In genomic region chr12:70853326-70853725, GRCh38 we compare ENCODE assay signal across 14 cellular contexts.
DNase-seq lines count a peak whose midpoint lies in the region; ATAC-seq and TF ChIP-seq lines count a peak whose summit lies in the region.
"Had no signal": no experiment of that assay in that cellular context is flagged by ENCODE, and none has a peak within 500 bp of the region (broad histone marks: within the 10 kb centered on the region; RNA-seq: fewer than 3 reads in every experiment).

No MANE protein-coding gene starts in this region.

- H3K4me3 Mint-ChIP-seq in activated T-helper 1 cell treated with anti-CD3 and anti-CD28 coated beads, Interleukin-12 subunit alpha, Interleukin-12 subunit beta, Interleukin-2, Interleukin-4 antibody, amounts not matched to agents 30 ng/mL and 10 ng/mL and 1 ng/mL, durations not matched to agents 14 hours and 24 hours and 36 hours: no peak overlapping the region
- H3K4me3 Mint-ChIP-seq: B cell had no signal

- no peaks in the 10 kb centered on the region for H3K9me3 Mint-ChIP-seq in activated T-helper 1 cell treated with anti-CD3 and anti-CD28 coated beads, Interleukin-12 subunit alpha, Interleukin-12 subunit beta, Interleukin-2, Interleukin-4 antibody, amounts not matched to agents 30 ng/mL and 10 ng/mL and 1 ng/mL, durations not matched to agents 14 hours and 24 hours and 36 hours

- intact Hi-C loops in activated T-helper 1 cell treated with anti-CD3 and anti-CD28 coated beads, Interleukin-12 subunit alpha, Interleukin-12 subunit beta, Interleukin-2, Interleukin-4 antibody, amounts not matched to agents 30 ng/mL and 10 ng/mL and 1 ng/mL, durations not matched to agents 14 hours and 24 hours and 36 hours (cut with micrococcal nuclease): no loop called here

- no peak overlapping the region for H3K4me3 ChIP-seq in fibroblast of mammary gland (ENCODE audit: control insufficient read depth, low read depth, low read length)
- H3K4me3 ChIP-seq: esophagus muscularis mucosa had no signal

- no peaks in the 10 kb centered on the region for H3K4me1 Mint-ChIP-seq in activated T-helper 1 cell treated with anti-CD3 and anti-CD28 coated beads, Interleukin-12 subunit alpha, Interleukin-12 subunit beta, Interleukin-2, Interleukin-4 antibody, amounts not matched to agents 30 ng/mL and 10 ng/mL and 1 ng/mL, durations not matched to agents 14 hours and 24 hours and 36 hours (ENCODE audit: low read depth)
- H3K4me1 Mint-ChIP-seq: B cell had no signal

- TF ChIP-seq CTCF in fibroblast of mammary gland (conservative IDR thresholded peaks at IDR 0.05; ENCODE audit: control insufficient read depth, insufficient read depth, low read depth, low read length): no peak

- DNase-seq in AG20443 (ENCODE audit: low spot score): peak; percentile 62
- DNase-seq in NOMO-1 (lab: John Stamatoyannopoulos, UW; ENCODE audit: unreplicated experiment in 2 of 2): peak; percentile 12 to 16
- peak; percentile 98 for DNase-seq in fibroblast of mammary gland (ENCODE audit: low read depth)
- DNase-seq in mucosa of gallbladder (ENCODE audit: low spot score): peak; percentile 54
- no peak for DNase-seq in 8988T
- DNase-seq in activated T-helper 1 cell treated with anti-CD3 and anti-CD28 coated beads, Interleukin-12 subunit alpha, Interleukin-12 subunit beta, Interleukin-2, Interleukin-4 antibody, amounts not matched to agents 30 ng/mL and 10 ng/mL and 1 ng/mL, durations not matched to agents 14 hours and 24 hours and 36 hours (ENCODE audit: low spot score): no peak
- DNase-seq: activated CD4-positive, alpha-beta T cell treated with anti-CD3 and anti-CD28 coated beads, Interleukin-2, amount 50 U/mL, for 48 hours; activated gamma-delta T cell; DMS79 treated with DMSO at 0.1 percent for 48 hours; Kasumi-1 had no signal

- H3K27ac Mint-ChIP-seq in activated T-helper 1 cell treated with anti-CD3 and anti-CD28 coated beads, Interleukin-12 subunit alpha, Interleukin-12 subunit beta, Interleukin-2, Interleukin-4 antibody, amounts not matched to agents 30 ng/mL and 10 ng/mL and 1 ng/mL, durations not matched to agents 14 hours and 24 hours and 36 hours: no peak overlapping the region
- H3K27ac Mint-ChIP-seq: B cell had no signal

- ATAC-seq in HG03571 (IDR thresholded peaks at IDR 0.05; ENCODE audit: unreplicated experiment) (no peak), GM19463 (IDR thresholded peaks at IDR 0.05; ENCODE audit: unreplicated experiment) (no peak)

- peaks cover 2% of the 10 kb centered on the region for H3K27me3 Mint-ChIP-seq in activated T-helper 1 cell treated with anti-CD3 and anti-CD28 coated beads, Interleukin-12 subunit alpha, Interleukin-12 subunit beta, Interleukin-2, Interleukin-4 antibody, amounts not matched to agents 30 ng/mL and 10 ng/mL and 1 ng/mL, durations not matched to agents 14 hours and 24 hours and 36 hours (ENCODE audit: insufficient read depth)
- H3K27me3 Mint-ChIP-seq: B cell had no signal

- no peaks in the 10 kb centered on the region for H3K36me3 Mint-ChIP-seq in activated T-helper 1 cell treated with anti-CD3 and anti-CD28 coated beads, Interleukin-12 subunit alpha, Interleukin-12 subunit beta, Interleukin-2, Interleukin-4 antibody, amounts not matched to agents 30 ng/mL and 10 ng/mL and 1 ng/mL, durations not matched to agents 14 hours and 24 hours and 36 hours (ENCODE audit: low read depth)

Comparison
In these comparisons a context has a peak if more than half of its experiments do, and no peak if none do; other contexts are left out.
1. DNase-seq: peak in AG20443 (single experiment), NOMO-1 (2 of 2), fibroblast of mammary gland (single experiment) and mucosa of gallbladder (single experiment); none in 8988T (single experiment) and activated T-helper 1 cell treated with anti-CD3 and anti-CD28 coated beads, Interleukin-12 subunit alpha, Interleukin-12 subunit beta, Interleukin-2, Interleukin-4 antibody, amounts not matched to agents 30 ng/mL and 10 ng/mL and 1 ng/mL, durations not matched to agents 14 hours and 24 hours and 36 hours (single experiment).